In genomic region chr4:180103794-180104193, GRCh38 we compare ENCODE assay signal across 27 cellular contexts.
A peak's percentile ranks its signal among the peaks of the same experiment; 100 is the strongest.
DNase-seq lines count a peak whose midpoint lies in the region; ATAC-seq, FAIRE-seq and TF ChIP-seq lines count a peak whose summit lies in the region.
"Had no signal": no experiment of that assay in that cellular context is flagged by ENCODE, and none has a peak within 500 bp of the region (broad histone marks: within the 10 kb centered on the region; RNA-seq: fewer than 3 reads in every experiment).

No MANE protein-coding gene starts in this region.

- RAD21 ChIA-PET in HCT116 (lab: Charles Lee; ENCODE audit: low non-redundant PET in 1 of 2, low total read pairs in 2 of 2, uncharacterized antibody in 2 of 2, unreplicated experiment in 2 of 2) = no interaction called here

- intact Hi-C loops in HCT116 (cut with micrococcal nuclease) = no loop called here
- intact Hi-C loops in activated CD4-positive, alpha-beta T cell treated with anti-CD3 and anti-CD28 coated beads for 36 hours (cut with DNase I, micrococcal nuclease) = no loop called here

- H3K27me3 ChIP-seq in GM23338 (ENCODE audit: insufficient read depth) (no peaks in the 10 kb centered on the region), HCT116 (ENCODE audit: insufficient read depth, low read length) (no peaks in the 10 kb centered on the region), adipocyte (replicated peaks; ENCODE audit: control insufficient read depth, insufficient read depth, low read length) (no peaks in the 10 kb centered on the region), H1 (replicated peaks in 1 of 4; ENCODE audit: control insufficient read depth in 3 of 4, extremely low read depth in 1 of 4, insufficient read depth in 3 of 4, low read length in 3 of 4) (no peaks in the 10 kb centered on the region)
- H3K27me3 ChIP-seq: BE2C, BLaER1 had no signal

- H3K4me2 ChIP-seq in GM23338 = no peak overlapping the region
- H3K4me2 ChIP-seq in HCT116 (ENCODE audit: low read length) = no peak overlapping the region
- H3K4me2 ChIP-seq in H1 (ENCODE audit: insufficient read depth in 1 of 2, low read depth in 2 of 2, low read length in 2 of 2) = no peak overlapping the region
- H3K4me2 ChIP-seq: BLaER1 had no signal

- peak overlapping the region; percentile 60 for H3K27ac Mint-ChIP-seq in GM23338
- no peak overlapping the region for H3K27ac Mint-ChIP-seq in activated CD4-positive, alpha-beta T cell treated with anti-CD3 and anti-CD28 coated beads for 36 hours
- H3K27ac Mint-ChIP-seq: CD14-positive monocyte; CD4-positive, alpha-beta memory T cell; CD4-positive, CD25-positive, alpha-beta regulatory T cell; CD8-positive, alpha-beta memory T cell had no signal

- no peaks in the 10 kb centered on the region for H3K27me3 Mint-ChIP-seq in GM23338 (ENCODE audit: insufficient read depth, low read depth, poor library complexity)
- H3K27me3 Mint-ChIP-seq in activated CD4-positive, alpha-beta T cell treated with anti-CD3 and anti-CD28 coated beads for 36 hours = no peaks in the 10 kb centered on the region
- H3K27me3 Mint-ChIP-seq: CD4-positive, alpha-beta memory T cell; CD4-positive, CD25-positive, alpha-beta regulatory T cell; CD8-positive, alpha-beta memory T cell had no signal

- TF ChIP-seq POLR2A in HCT116 (IDR thresholded peaks at IDR 0.05; ENCODE audit: borderline replicate concordance, extremely low read depth, insufficient read depth, insufficient read length) (no peak), H1 (IDR thresholded peaks at IDR 0.05; ENCODE audit: control extremely low read depth in 1 of 2, low read depth in 2 of 2, low read length in 2 of 2) (no peak)

- H3K36me3 ChIP-seq in GM23338 (ENCODE audit: insufficient read depth) = no peaks in the 10 kb centered on the region
- no peaks in the 10 kb centered on the region for H3K36me3 ChIP-seq in HCT116 (ENCODE audit: control insufficient read depth in 1 of 2, insufficient read depth in 2 of 2, low read length in 2 of 2)
- no peaks in the 10 kb centered on the region for H3K36me3 ChIP-seq in adipocyte (ENCODE audit: control insufficient read depth, insufficient read depth, low read length, severe bottlenecking)
- H3K36me3 ChIP-seq in H1 (ENCODE audit: control insufficient read depth in 2 of 4, insufficient read depth in 4 of 4, low read length in 3 of 4) = no peaks in the 10 kb centered on the region; a peak in 1 of 8 replicates
- H3K36me3 ChIP-seq: BE2C, BLaER1 had no signal

- H2BK120ac ChIP-seq in H1 (replicated peaks; ENCODE audit: low read depth, low read length) = no peak overlapping the region

- H2BK15ac ChIP-seq in H1 (ENCODE audit: low read length) = no peak overlapping the region

- H2BK20ac ChIP-seq in H1 (ENCODE audit: low read length) = no peak overlapping the region

- CTCF ChIA-PET in HCT116 (lab: Charles Lee) = no interaction called here
- CTCF ChIA-PET in H1 (lab: Charles Lee; ENCODE audit: partially characterized antibody) = no interaction called here
- CTCF ChIA-PET in activated CD4-positive, alpha-beta T cell treated with anti-CD3 and anti-CD28 coated beads for 36 hours (lab: Charles Lee) = no interaction called here

- H4K8ac ChIP-seq in H1 (ENCODE audit: extremely low read depth, insufficient read depth, low read length) = no peak overlapping the region

- no peak overlapping the region for H2AFZ ChIP-seq in GM23338
- peak overlapping the region; percentile 13 for H2AFZ ChIP-seq in HCT116 (ENCODE audit: low read depth, low read length, poor library complexity, severe bottlenecking)
- no peak overlapping the region for H2AFZ ChIP-seq in H1 (ENCODE audit: low read length)

- H3K79me2 ChIP-seq in GM23338 (replicated peaks; ENCODE audit: insufficient read depth) (no peaks in the 10 kb centered on the region), HCT116 (ENCODE audit: insufficient read depth, low read length) (no peaks in the 10 kb centered on the region), H1 (ENCODE audit: control insufficient read depth in 1 of 2, insufficient read depth in 2 of 2, low read length in 2 of 2) (no peaks in the 10 kb centered on the region)

- no peak for TF ChIP-seq EP300 in H1 (IDR thresholded peaks at IDR 0.05; ENCODE audit: borderline replicate concordance in 1 of 2, low read depth in 2 of 2, low read length in 2 of 2)

- TF ChIP-seq CTCF in GM23338 (conservative IDR thresholded peaks at IDR 0.05; ENCODE audit: low read depth in 2 of 2) (no peak), HCT116 (IDR thresholded peaks at IDR 0.05 in 2 of 3, conservative IDR thresholded peaks at IDR 0.05 in 1 of 3; ENCODE audit: borderline replicate concordance in 1 of 3, insufficient read depth in 1 of 3, low read depth in 2 of 3, low read length in 2 of 3) (no peak), H1 (IDR thresholded peaks at IDR 0.05; ENCODE audit: control extremely low read depth in 1 of 3, insufficient read depth in 1 of 3, low read depth in 1 of 3, low read length in 3 of 3) (no peak)

- H3K79me1 ChIP-seq in H1 (ENCODE audit: low read depth, low read length) = no peaks in the 10 kb centered on the region

- no peaks in the 10 kb centered on the region for H3K9me3 Mint-ChIP-seq in GM23338
- H3K9me3 Mint-ChIP-seq in activated CD4-positive, alpha-beta T cell treated with anti-CD3 and anti-CD28 coated beads for 36 hours (ENCODE audit: low read depth) = no peaks in the 10 kb centered on the region

- POLR2A ChIA-PET in HCT116 (lab: Charles Lee) = no interaction called here
- POLR2A ChIA-PET in H1 (lab: Charles Lee; ENCODE audit: partially characterized antibody) = no interaction called here
- POLR2A ChIA-PET in activated CD4-positive, alpha-beta T cell treated with anti-CD3 and anti-CD28 coated beads for 36 hours (lab: Charles Lee) = no interaction called here

- no peak for FAIRE-seq in H1 (lab: Jason Lieb, UNC)
- FAIRE-seq: A204.1, G401.6, GM12891, GM19239 had no signal

- no peak overlapping the region for H3K18ac ChIP-seq in H1 (ENCODE audit: extremely low read depth, low read length)

- H3K4ac ChIP-seq in H1 (replicated peaks; ENCODE audit: insufficient read length, low read depth, low read length) = no peak overlapping the region

- H3K36me3 Mint-ChIP-seq in GM23338 (ENCODE audit: low read depth) = no peaks in the 10 kb centered on the region
- H3K36me3 Mint-ChIP-seq in activated CD4-positive, alpha-beta T cell treated with anti-CD3 and anti-CD28 coated beads for 36 hours (ENCODE audit: low read depth) = no peaks in the 10 kb centered on the region
- H3K36me3 Mint-ChIP-seq: CD14-positive monocyte; CD4-positive, alpha-beta memory T cell; CD4-positive, CD25-positive, alpha-beta regulatory T cell; CD8-positive, alpha-beta memory T cell had no signal

- no peak overlapping the region for H3K56ac ChIP-seq in H1 (replicated peaks; ENCODE audit: insufficient read length, low read depth, low read length)

- TF ChIP-seq RAD21 in HCT116 (IDR thresholded peaks at IDR 0.05; ENCODE audit: low read depth) (no peak), H1 (IDR thresholded peaks at IDR 0.05 in 1 of 2, conservative IDR thresholded peaks at IDR 0.05 in 1 of 2; ENCODE audit: low read depth in 2 of 2, low read length in 2 of 2) (no peak)

- BruUV-seq in HCT116 (replicated peaks; lab: Mats Ljungman, UMichigan) = no TSS peak

- no peak overlapping the region for H3K4me3 ChIP-seq in GM23338
- no peak overlapping the region for H3K4me3 ChIP-seq in HCT116 (replicated peaks in 1 of 2; ENCODE audit: low read depth in 1 of 2, low read length in 2 of 2)
- no peak overlapping the region for H3K4me3 ChIP-seq in adipocyte (ENCODE audit: low read length)
- H3K4me3 ChIP-seq in H1 (ENCODE audit: extremely low read depth in 1 of 4, insufficient read depth in 2 of 4, low read depth in 3 of 4, low read length in 4 of 4) = no peak overlapping the region
- H3K4me3 ChIP-seq: BLaER1 had no signal

- no peak overlapping the region for H3K27ac ChIP-seq in GM23338 (ENCODE audit: low read depth)
- H3K27ac ChIP-seq in HCT116 (ENCODE audit: low read depth, low read length) = no peak overlapping the region
- no peak overlapping the region for H3K27ac ChIP-seq in H1 (ENCODE audit: low read depth, low read length)
- H3K27ac ChIP-seq: BLaER1 had no signal

- H4K5ac ChIP-seq in H1 (ENCODE audit: insufficient read length, low read depth, low read length) = no peak overlapping the region

- H3K9ac ChIP-seq in HCT116 (ENCODE audit: low read length) = no peak overlapping the region
- no peak overlapping the region for H3K9ac ChIP-seq in adipocyte (ENCODE audit: low read length)
- H3K9ac ChIP-seq in H1 (replicated peaks in 1 of 4; ENCODE audit: extremely low read depth in 1 of 4, low read depth in 3 of 4, low read length in 3 of 4) = no peak overlapping the region
- H3K9ac ChIP-seq: BLaER1 had no signal

- H3K14ac ChIP-seq in H1 (ENCODE audit: insufficient read length) = no peak overlapping the region

- no peak overlapping the region for H2AK5ac ChIP-seq in H1 (ENCODE audit: low read depth, low read length)

- H3K4me3 Mint-ChIP-seq in GM23338 = no peak overlapping the region
- no peak overlapping the region for H3K4me3 Mint-ChIP-seq in activated CD4-positive, alpha-beta T cell treated with anti-CD3 and anti-CD28 coated beads for 36 hours
- H3K4me3 Mint-ChIP-seq: CD14-positive monocyte; CD4-positive, alpha-beta memory T cell; CD4-positive, CD25-positive, alpha-beta regulatory T cell; CD8-positive, alpha-beta memory T cell had no signal

- H3K23me2 ChIP-seq in H1 (ENCODE audit: low read depth, low read length) = peaks cover 1% of the 10 kb centered on the region; the same call in 1 of the 2 replicates

- 93% methylated on average over 3 of the region's 3 CpGs; no CpG with 5 or more reads in 1 of the 2 experiments for WGBS in H1 (ENCODE audit: extremely low coverage in 1 of 2, insufficient coverage in 1 of 2, insufficient read length in 1 of 2, insufficient replicate concordance in 2 of 2, low coverage in 1 of 2, low lambda C conversion rate in 2 of 2, missing lambda C conversion rate in 1 of 2), 2 experiments

- H3K4me1 ChIP-seq in GM23338 (ENCODE audit: insufficient read depth) (peaks cover 12% of the 10 kb centered on the region; the same call in 1 of the 2 replicates), HCT116 (ENCODE audit: control insufficient read depth in 1 of 2, insufficient read depth in 2 of 2, low read length in 2 of 2) (no peaks in the 10 kb centered on the region), adipocyte (ENCODE audit: control insufficient read depth, insufficient read depth, low read length) (peaks cover 6% of the 10 kb centered on the region), H1 (replicated peaks in 1 of 4; ENCODE audit: control insufficient read depth in 3 of 4, insufficient read depth in 4 of 4, low read length in 3 of 4) (peaks cover 0 to 4% (median 0%) of the 10 kb centered on the region in 4 experiments; a peak in 1 of 7 replicates)

- H3K23ac ChIP-seq in H1 (ENCODE audit: insufficient read length) = no peak overlapping the region

- H3K4me1 Mint-ChIP-seq in GM23338 = peaks cover 8% of the 10 kb centered on the region
- no peaks in the 10 kb centered on the region for H3K4me1 Mint-ChIP-seq in activated CD4-positive, alpha-beta T cell treated with anti-CD3 and anti-CD28 coated beads for 36 hours
- H3K4me1 Mint-ChIP-seq: CD4-positive, alpha-beta memory T cell; CD4-positive, CD25-positive, alpha-beta regulatory T cell; CD8-positive, alpha-beta memory T cell had no signal

- no peaks in the 10 kb centered on the region for H3K9me2 ChIP-seq in GM23338 (ENCODE audit: insufficient read depth)
- H3K9me2 ChIP-seq in HCT116 (ENCODE audit: insufficient read depth) = no peaks in the 10 kb centered on the region

- H3F3A ChIP-seq in GM23338 (replicated peaks; ENCODE audit: low read depth) = no peaks in the 10 kb centered on the region

- H2BK5ac ChIP-seq in H1 (ENCODE audit: low read depth, low read length) = no peak overlapping the region

- H2BK12ac ChIP-seq in H1 (ENCODE audit: low read depth, low read length) = no peak overlapping the region

- ATAC-seq in GM23338 (no peak), HCT116 (no peak), GM18511 (IDR thresholded peaks at IDR 0.05; ENCODE audit: unreplicated experiment) (no peak)
- ATAC-seq in activated CD4-positive, alpha-beta T cell treated with anti-CD3 and anti-CD28 coated beads for 36 hours = no peak

- DNase-seq in GM23338 (ENCODE audit: low spot score) (no peak), HCT116 (ENCODE audit: low read depth, low spot score) (no peak), adipocyte (ENCODE audit: low read depth) (peak; percentile 9), H1 (ENCODE audit: low read depth in 1 of 2, low spot score in 2 of 2) (no peak), RKO (ENCODE audit: low spot score) (no peak), DMS53 treated with DMSO at 0.1 percent for 48 hours (lab: John Stamatoyannopoulos, UW; ENCODE audit: unreplicated experiment) (no peak)
- DNase-seq in activated CD4-positive, alpha-beta T cell treated with anti-CD3 and anti-CD28 coated beads for 36 hours = no peak
- DNase-seq: 8988T; ACHN; BE2C; C1 segment of cervical spinal cord; CD4-positive, alpha-beta memory T cell; CD4-positive, CD25-positive, alpha-beta regulatory T cell; CD8-positive, alpha-beta memory T cell; COR-L47; DMS 273 treated with DMSO at 0.1 percent for 48 hours; DMS153; DMS53; DMS79 treated with DMSO at 0.1 percent for 48 hours; GF-D8 had no signal

- no peak overlapping the region for H4K91ac ChIP-seq in H1 (replicated peaks; ENCODE audit: insufficient read length, low read length)

- no peaks in the 10 kb centered on the region for H3K9me3 ChIP-seq in HCT116 (ENCODE audit: control insufficient read depth in 1 of 2, insufficient read depth in 1 of 2, low read depth in 1 of 2, low read length in 2 of 2)
- no peaks in the 10 kb centered on the region for H3K9me3 ChIP-seq in adipocyte (ENCODE audit: control insufficient read depth, low read length)
- no peaks in the 10 kb centered on the region for H3K9me3 ChIP-seq in H1 (ENCODE audit: insufficient read depth in 2 of 2, low read depth in 1 of 2, low read length in 1 of 2)
- H3K9me3 ChIP-seq: BE2C, BLaER1 had no signal

- H4K20me1 ChIP-seq in GM23338 (replicated peaks; ENCODE audit: insufficient read depth) (no peaks in the 10 kb centered on the region), HCT116 (ENCODE audit: insufficient read depth) (no peaks in the 10 kb centered on the region), H1 (replicated peaks in 1 of 2; ENCODE audit: control insufficient read depth in 1 of 2, insufficient read depth in 2 of 2, low read length in 2 of 2) (no peaks in the 10 kb centered on the region)
- H4K20me1 ChIP-seq: BLaER1 had no signal
